15 cellular contexts compared by ENCODE assay signal in the genomic region with DNA sequence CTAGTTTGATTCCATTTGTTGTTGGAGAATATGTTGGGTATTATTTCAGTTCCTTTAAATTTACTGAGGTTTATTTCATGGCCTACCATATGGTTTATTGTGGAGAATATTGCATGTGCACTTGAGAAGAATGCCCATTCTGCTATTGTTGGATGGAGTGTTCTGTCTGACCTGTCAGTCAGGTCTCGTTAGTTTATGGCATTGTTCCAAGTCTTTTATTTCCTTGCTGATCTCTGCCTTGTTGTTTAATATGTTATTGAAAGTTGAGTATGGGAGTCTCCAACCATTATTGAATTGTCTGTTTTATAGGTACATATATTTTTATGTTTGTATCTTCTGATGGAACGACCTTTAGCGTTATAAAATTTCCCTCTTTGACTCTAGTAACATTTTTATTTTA.
"Had no signal": no experiment of that assay in that cellular context is flagged by ENCODE, and none has a peak within 500 bp of the region (broad histone marks: within the 10 kb centered on the region; RNA-seq: fewer than 3 reads in every experiment).

No MANE protein-coding gene starts in this region.

- DNase-seq: activated CD4-positive, alpha-beta T cell treated with anti-CD3 and anti-CD28 coated beads, Interleukin-2, amount 50 U/mL, for 1 hour; activated CD8-positive, alpha-beta memory T cell treated with anti-CD3 and anti-CD28 coated beads for 24 hours; activated gamma-delta T cell treated with Interleukin-2 at 50 U/mL for 16 hours; amniotic stem cell; caudate nucleus; foreskin fibroblast; kidney glomerular epithelial cell; mesendoderm; natural killer cell; stimulated activated CD4-positive, alpha-beta T cell treated with anti-CD3 and anti-CD28 coated beads, Interleukin-4, amount 100 ng/mL, for 1 hour; stimulated activated naive CD4-positive, alpha-beta T cell; substantia nigra; transverse colon had no signal

- H3K36me3 ChIP-seq: transverse colon, vagina had no signal

- H3K27ac ChIP-seq: transverse colon, vagina had no signal

- H3K4me3 ChIP-seq: transverse colon, vagina had no signal

- H3K9me3 ChIP-seq: vagina had no signal

- H3K27me3 ChIP-seq: transverse colon, vagina had no signal

- ATAC-seq: activated CD4-positive, CD25-positive, alpha-beta regulatory T cell treated with anti-CD3 and anti-CD28 coated beads, Interleukin-2, amount 50 U/mL, for 24 hours; natural killer cell had no signal
